ENCODE assay signal across 8 cellular contexts in genomic region chr10:72297281-72297967, GRCh38. TPM values are rescaled to one million over a fixed set of nuclear protein-coding genes. Genes with fewer than 3 reads are reported as not detected.
DNase-seq lines count a peak whose midpoint lies in the region; TF ChIP-seq lines count a peak whose summit lies in the region.

No MANE protein-coding gene starts in this region.

- peak overlapping the region; percentile 81 for H3K9ac ChIP-seq in endodermal cell (ENCODE audit: extremely low read depth, low read length, poor library complexity, severe bottlenecking)
- H3K9ac ChIP-seq in mucosa of rectum (ENCODE audit: low read depth in 1 of 2, low read length in 2 of 2) = peak overlapping the region; percentile 85 to 94

- peak overlapping the region; percentile 39 for H3K27ac Mint-ChIP-seq in endodermal cell

- DNase-seq in GM03348 (ENCODE audit: low spot score) (peak; percentile 87), NB4 (ENCODE audit: low read depth) (peak; percentile 99), endodermal cell (no peak), HPDE6-E6E7 (ENCODE audit: extremely low spot score) (no peak)
- peak; percentile 87 to 92 for DNase-seq in activated CD8-positive, alpha-beta memory T cell treated with anti-CD3 and anti-CD28 coated beads for 1 hour (ENCODE audit: extremely low read depth in 1 of 2, low read depth in 1 of 2)
- DNase-seq in stimulated activated CD8-positive, alpha-beta memory T cell treated with anti-CD3 and anti-CD28 coated beads, Interleukin-7, amount 100 ng/mL, for 1 hour (ENCODE audit: low read depth in 2 of 2) = peak; percentile 87

- TF ChIP-seq CTCF in HEK293 (tag by site-specific recombination; IDR thresholded peaks at IDR 0.05) (no peak), NB4 (IDR thresholded peaks at IDR 0.05; ENCODE audit: low read depth, low read length) (no peak), endodermal cell (conservative IDR thresholded peaks at IDR 0.05) (no peak)

- H3K4me1 ChIP-seq in HEK293 (ENCODE audit: control insufficient read depth, insufficient read depth, low read length) (no peaks in the 10 kb centered on the region; the same call in 1 of the 2 replicates), endodermal cell (ENCODE audit: control insufficient read depth, insufficient read depth, low read length) (no peaks in the 10 kb centered on the region), mucosa of rectum (ENCODE audit: control insufficient read depth in 2 of 2, insufficient read depth in 2 of 2, low read length in 2 of 2) (peaks cover 10 to 14% of the 10 kb centered on the region in 2 donors)

- H3K9me3 Mint-ChIP-seq in endodermal cell = peaks cover 5% of the 10 kb centered on the region

- no peaks in the 10 kb centered on the region for H3K36me3 Mint-ChIP-seq in endodermal cell (ENCODE audit: low read depth)

- peak overlapping the region; percentile 68 for H3K4me3 Mint-ChIP-seq in endodermal cell

- 21 to 28% methylated on average over 27 to 44 of the region's 44 CpGs for WGBS in endodermal cell (ENCODE audit: insufficient coverage in 1 of 2, insufficient read length in 1 of 2), 2 experiments

- H3K4me3 ChIP-seq in HEK293 (ENCODE audit: low read depth, low read length) (peak overlapping the region; percentile 45), NB4 (ENCODE audit: low read depth, low read length) (peak overlapping the region; percentile 57), endodermal cell (ENCODE audit: low read length) (peak overlapping the region; percentile 87), mucosa of rectum (ENCODE audit: low read length in 2 of 2) (peak overlapping the region; percentile 73 to 87)

- TF ChIP-seq POLR2A in NB4 (IDR thresholded peaks at IDR 0.05; ENCODE audit: extremely low read depth, insufficient read length) = peak; percentile 44

- H3K27me3 Mint-ChIP-seq in endodermal cell (ENCODE audit: insufficient read depth) = peaks cover 6% of the 10 kb centered on the region

- H3K9me3 ChIP-seq in HEK293 (ENCODE audit: control insufficient read depth, insufficient read depth, low read depth, low read length) (no peaks in the 10 kb centered on the region), endodermal cell (ENCODE audit: control insufficient read depth, low read length) (no peaks in the 10 kb centered on the region), mucosa of rectum (ENCODE audit: control insufficient read depth in 2 of 2, low read length in 2 of 2) (no peaks in the 10 kb centered on the region)

- H3K27me3 ChIP-seq in endodermal cell (ENCODE audit: control insufficient read depth, insufficient read depth, low read length, poor library complexity, severe bottlenecking) (no peaks in the 10 kb centered on the region), mucosa of rectum (ENCODE audit: control insufficient read depth in 2 of 2, insufficient read depth in 2 of 2, low read length in 2 of 2) (no peaks in the 10 kb centered on the region)

- POLR2A ChIA-PET in HEK293 (lab: Yijun Ruan, JAX) = interaction anchor here (0.6 to 2.5 kb wide), 8 partner anchors 11 to 37 kb away, joined by 3 to 23 read pairs (median 3); partner anchors contain the start of gene DDIT4

- H3K4me1 Mint-ChIP-seq in endodermal cell = peaks cover 5% of the 10 kb centered on the region

- H3K36me3 ChIP-seq in HEK293 (ENCODE audit: control insufficient read depth in 2 of 2, insufficient read depth in 1 of 2, low read length in 2 of 2) (no peaks in the 10 kb centered on the region), endodermal cell (ENCODE audit: control insufficient read depth, insufficient read depth, low read length) (no peaks in the 10 kb centered on the region), mucosa of rectum (ENCODE audit: control insufficient read depth in 2 of 2, insufficient read depth in 2 of 2, low read length in 2 of 2) (no peaks in the 10 kb centered on the region)

- peak overlapping the region; percentile 64; the same call in 1 of the 2 replicates for H3K27ac ChIP-seq in HEK293 (ENCODE audit: extremely low read depth, low read depth, low read length)
- H3K27ac ChIP-seq in endodermal cell (ENCODE audit: low read depth, low read length) = peak overlapping the region; percentile 88
- H3K27ac ChIP-seq in mucosa of rectum (ENCODE audit: low read depth in 2 of 2, low read length in 2 of 2) = peak overlapping the region; percentile 87 to 94

- CTCF ChIA-PET in HEK293 (lab: Yijun Ruan, JAX) = interaction anchor here (0.5 to 1.7 kb wide), 4 partner anchors 23 to 202 kb away, joined by 3 to 7 read pairs (median 6); no protein-coding TSS in a partner anchor

TF ChIP-seq in HEK293, 187 proteins besides CTCF, POLR2A, EP300 and RAD21 (continues in another document):
- TF ChIP-seq ZBTB49 (tag by site-specific recombination; IDR thresholded peaks at IDR 0.05; ENCODE audit: low read depth) = no peak
- peak; percentile 71 for TF ChIP-seq ZIC2 (tag by site-specific recombination; IDR thresholded peaks at IDR 0.05)
- TF ChIP-seq ZNF324 (tag by site-specific recombination; IDR thresholded peaks at IDR 0.05) = no peak
- no peak for TF ChIP-seq ZNF639 (tag by site-specific recombination; IDR thresholded peaks at IDR 0.05)
- no peak for TF ChIP-seq MEIS1 (CRISPR knock-in tag; IDR thresholded peaks at IDR 0.05; ENCODE audit: borderline replicate concordance)
- TF ChIP-seq ZNF221 (tag by site-specific recombination; IDR thresholded peaks at IDR 0.05; ENCODE audit: borderline replicate concordance) = no peak
- 0 out of 2 replicates have a peak, but pooled peaks have one; percentile 14 for TF ChIP-seq SP7 (tag by site-specific recombination; IDR thresholded peaks at IDR 0.05)
- TF ChIP-seq YY1 (tag by site-specific recombination; IDR thresholded peaks at IDR 0.05) = no peak
- 0 out of 2 replicates have a peak, but pooled peaks have one; percentile 48 for TF ChIP-seq HOXC10 (CRISPR knock-in tag; IDR thresholded peaks at IDR 0.05)
- TF ChIP-seq GFI1B (tag by site-specific recombination; IDR thresholded peaks at IDR 0.05) = no peak
- TF ChIP-seq ZNF513 (tag by site-specific recombination; IDR thresholded peaks at IDR 0.05) = 0 out of 2 replicates have a peak, but pooled peaks have one; percentile 5
- no peak for TF ChIP-seq ZNF791 (tag by site-specific recombination; IDR thresholded peaks at IDR 0.05)
- TF ChIP-seq ZSCAN5A (tag by site-specific recombination; IDR thresholded peaks at IDR 0.05) = no peak
- peak; percentile 25; the same call in 1 of the 2 replicates for TF ChIP-seq KLF9 (tag by site-specific recombination; IDR thresholded peaks at IDR 0.05; ENCODE audit: low read depth)
- no peak for TF ChIP-seq ZNF132 (tag by site-specific recombination; IDR thresholded peaks at IDR 0.05; ENCODE audit: borderline replicate concordance)

RNA-seq across cellular contexts. Expression of gene DDIT4, which starts 23.7 kb away (rescaled TPM):
- 10 to 100 TPM; 20.5 to 30.2 TPM for total RNA-seq in endodermal cell
- 178 TPM for polyA plus RNA-seq in endodermal cell (2013, experiment 1 of 2)
- 119 TPM for polyA plus RNA-seq in endodermal cell (2013, experiment 2 of 2)

RNA-seq across cellular contexts. Expression of gene DNAJB12, which starts 57.3 kb away (rescaled TPM):
- 10 to 100 TPM; 22.6 to 27.5 TPM for total RNA-seq in endodermal cell
- polyA plus RNA-seq in endodermal cell (2013, experiment 1 of 2) = 18.3 TPM
- polyA plus RNA-seq in endodermal cell (2013, experiment 2 of 2) = 17.5 TPM

Comparison
In these comparisons a context has a peak if more than half of its experiments do, and no peak if none do; other contexts are left out.
1. DNase-seq: peak in GM03348 (single experiment), NB4 (single experiment), activated CD8-positive, alpha-beta memory T cell treated with anti-CD3 and anti-CD28 coated beads for 1 hour (2 of 2) and stimulated activated CD8-positive, alpha-beta memory T cell treated with anti-CD3 and anti-CD28 coated beads, Interleukin-7, amount 100 ng/mL, for 1 hour (2 of 2); none in endodermal cell (single experiment) and HPDE6-E6E7 (single experiment).
2. Peak in every context shown above with its lines, with median percentiles within 50 percentile points of each other: H3K27ac ChIP-seq and H3K4me3 ChIP-seq.